In the genomic region with DNA sequence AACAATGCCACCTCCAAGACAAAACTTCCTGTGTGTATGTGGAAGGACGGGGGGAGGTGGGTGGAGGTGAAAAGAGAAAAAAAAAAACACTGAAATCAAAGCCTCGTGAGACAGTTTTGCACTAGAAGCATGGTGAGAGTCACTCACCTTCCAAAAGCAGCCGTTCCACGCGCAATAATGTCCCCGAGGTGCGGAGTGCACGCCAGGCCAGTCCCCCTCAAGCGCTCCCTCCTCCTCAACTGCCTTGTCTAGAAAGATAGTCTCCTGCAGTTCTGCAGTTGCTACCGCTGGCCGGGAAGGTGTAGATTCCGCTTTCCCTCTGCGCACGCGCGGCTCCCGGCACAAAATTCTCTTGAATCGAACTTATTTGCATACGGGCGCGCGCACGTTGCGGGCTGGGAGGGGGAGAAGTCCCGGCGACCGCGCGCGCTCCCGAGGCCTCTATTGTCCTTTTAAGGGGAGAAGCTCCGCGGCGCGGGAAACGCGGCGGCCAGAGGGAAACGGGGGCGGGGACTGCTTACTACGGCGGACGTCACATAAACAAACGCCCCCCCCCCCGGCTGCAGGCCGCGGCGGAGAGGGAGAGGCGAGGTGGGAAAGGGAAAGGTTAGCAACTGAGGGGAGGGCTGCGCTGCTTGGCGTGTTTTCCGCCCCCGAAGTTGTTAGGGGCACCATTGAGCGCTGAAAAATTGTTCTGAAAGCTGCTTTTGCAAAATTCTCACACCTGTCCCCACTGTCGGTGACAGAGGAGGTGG, we compare ENCODE assay signal across 8 cellular contexts. TPM values are rescaled to one million over a fixed set of nuclear protein-coding genes. Genes with fewer than 3 reads are reported as not detected.
DNase-seq lines count a peak whose midpoint lies in the region; ATAC-seq and TF ChIP-seq lines count a peak whose summit lies in the region.

A gene with protein sequence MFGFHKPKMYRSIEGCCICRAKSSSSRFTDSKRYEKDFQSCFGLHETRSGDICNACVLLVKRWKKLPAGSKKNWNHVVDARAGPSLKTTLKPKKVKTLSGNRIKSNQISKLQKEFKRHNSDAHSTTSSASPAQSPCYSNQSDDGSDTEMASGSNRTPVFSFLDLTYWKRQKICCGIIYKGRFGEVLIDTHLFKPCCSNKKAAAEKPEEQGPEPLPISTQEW (minus strand): TSS at position 274 of the 755 bp plus-strand sequence. CDS start 27,946 bp downstream, outside the sequence.

- TF ChIP-seq CTCF in choroid plexus epithelial cell (conservative IDR thresholded peaks at IDR 0.05; ENCODE audit: low read depth, low read length) (no peak), kidney epithelial cell (IDR thresholded peaks at IDR 0.05; ENCODE audit: insufficient read depth, low read length, poor library complexity, severe bottlenecking) (no peak)

- peak within 1 kb of the TSS; percentile 87 for H3K4me3 ChIP-seq in choroid plexus epithelial cell (ENCODE audit: low read depth, low read length)
- peak within 1 kb of the TSS; percentile 82 for H3K4me3 ChIP-seq in kidney epithelial cell (ENCODE audit: low read depth, low read length)

- no peaks in the 10 kb centered on the region for H3K27me3 ChIP-seq in kidney epithelial cell (ENCODE audit: control insufficient read depth, insufficient read depth, low read length)

- no peaks in the 10 kb centered on the region for H3K36me3 ChIP-seq in kidney epithelial cell (ENCODE audit: control insufficient read depth, insufficient read depth, low read length)

- ATAC-seq in HG03439 (IDR thresholded peaks at IDR 0.05; ENCODE audit: unreplicated experiment): peak; percentile 60

- peak; percentile 98 for TF ChIP-seq POLR2A in GM19193 (IDR thresholded peaks at IDR 0.05; ENCODE audit: extremely low read depth, insufficient read depth, insufficient read length)

- DNase-seq in AML-193 (lab: John Stamatoyannopoulos, UW) (peak; percentile 86 to 91), NCI-H510A treated with DMSO at 0.1 percent for 48 hours (lab: John Stamatoyannopoulos, UW) (peak; percentile 96), choroid plexus epithelial cell (ENCODE audit: low read depth) (peak; percentile 98), kidney epithelial cell (ENCODE audit: low read depth) (peak; percentile 96)
- DNase-seq in activated CD4-positive, alpha-beta T cell treated with anti-CD3 and anti-CD28 coated beads for 24 hours (ENCODE audit: low read depth in 2 of 2): peak; percentile 97 to 99
- peak; percentile 98 to 99 for DNase-seq in stimulated activated CD4-positive, alpha-beta T cell treated with anti-CD3 and anti-CD28 coated beads, Interleukin-15, amount 100 ng/mL, for 48 hours (ENCODE audit: low read depth in 2 of 2)

RNA-seq across cellular contexts. Expression of the gene that starts here (rescaled TPM):
- 149 and 217 TPM in 2 replicates for total RNA-seq in kidney epithelial cell

Comparison
In these comparisons a context has a peak if more than half of its experiments do, and no peak if none do; other contexts are left out.
1. Peak in every context shown above with its lines: DNase-seq, ATAC-seq and H3K4me3 ChIP-seq.